Comparison of ENCODE assay signal across 20 cellular contexts in genomic region chr11:132840660-132841059, GRCh38.
DNase-seq lines count a peak whose midpoint lies in the region; ATAC-seq and TF ChIP-seq lines count a peak whose summit lies in the region.
"Had no signal": no experiment of that assay in that cellular context is flagged by ENCODE, and none has a peak within 500 bp of the region (broad histone marks: within the 10 kb centered on the region; RNA-seq: fewer than 3 reads in every experiment).

No MANE protein-coding gene starts in this region.

- H3K4me1 Mint-ChIP-seq in H9: peaks cover 31 to 37% of the 10 kb centered on the region in 2 experiments
- H3K4me1 Mint-ChIP-seq in brain: peaks cover 45% of the 10 kb centered on the region
- peaks cover 19% of the 10 kb centered on the region for H3K4me1 Mint-ChIP-seq in glutamatergic neuron (ENCODE audit: low read depth, unreplicated experiment)
- H3K4me1 Mint-ChIP-seq: B cell; CD14-positive monocyte; CD8-positive, alpha-beta memory T cell had no signal

- TF ChIP-seq CTCF in H9 (conservative IDR thresholded peaks at IDR 0.05): no peak
- TF ChIP-seq CTCF in brain (conservative IDR thresholded peaks at IDR 0.05): no peak
- no peak for TF ChIP-seq CTCF in glutamatergic neuron (IDR thresholded peaks at IDR 0.05; ENCODE audit: partially characterized antibody, unreplicated experiment)

- no peak overlapping the region for H2BK15ac ChIP-seq in H9 (ENCODE audit: low read depth, low read length)

- H2BK120ac ChIP-seq in H9 (ENCODE audit: low read depth, low read length, poor library complexity, severe bottlenecking): no peak overlapping the region

- H2AK5ac ChIP-seq in H9 (ENCODE audit: insufficient read length, low read length): no peak overlapping the region

- no peaks in the 10 kb centered on the region for H3K79me2 ChIP-seq in H9 (ENCODE audit: insufficient read depth, low read length)

- no peak overlapping the region for H3K14ac ChIP-seq in H9 (ENCODE audit: insufficient read depth, low read length)

- H2BK12ac ChIP-seq in H9 (ENCODE audit: insufficient read length, low read depth, low read length): no peak overlapping the region

- no peak overlapping the region for H3K56ac ChIP-seq in H9 (ENCODE audit: insufficient read length, low read depth, low read length)

- H3K9me3 Mint-ChIP-seq in H9: no peaks in the 10 kb centered on the region
- H3K9me3 Mint-ChIP-seq in brain: peaks cover 0 to 7% (median 0%) of the 10 kb centered on the region in 5 experiments
- H3K9me3 Mint-ChIP-seq in glutamatergic neuron (ENCODE audit: unreplicated experiment): no peaks in the 10 kb centered on the region
- H3K9me3 Mint-ChIP-seq: CD4-positive, alpha-beta T cell; HFFc6 had no signal

- H3T11ph ChIP-seq in H9 (ENCODE audit: low read length): no peak overlapping the region

- no peak overlapping the region for H3K23ac ChIP-seq in H9 (ENCODE audit: insufficient read length, low read depth, low read length)

- H3K27me3 ChIP-seq in BLaER1 (no peaks in the 10 kb centered on the region), H9 (ENCODE audit: insufficient read depth, low read length) (no peaks in the 10 kb centered on the region)
- H3K27me3 ChIP-seq: BLaER1 treated with 17β-estradiol and CSF1 and Interleukin-3, amounts not matched to agents 10 nM and 100 nM had no signal

- H3K4ac ChIP-seq in H9 (ENCODE audit: low read depth, low read length): no peak overlapping the region

- no peak overlapping the region for H3K4me3 ChIP-seq in BLaER1
- H3K4me3 ChIP-seq: BLaER1 treated with 17β-estradiol and CSF1 and Interleukin-3, amounts not matched to agents 10 nM and 100 nM; GM12878; HAP-1 had no signal

- no peak overlapping the region for H4K8ac ChIP-seq in H9 (replicated peaks; ENCODE audit: insufficient read length, low read depth, low read length)

- H3K27ac Mint-ChIP-seq in H9: peak overlapping the region in 2 of 3 experiments; percentile 10 to 57; a peak in 2 of 7 replicates
- H3K27ac Mint-ChIP-seq in brain: peak overlapping the region in 3 of 5 experiments; percentile 25 to 94 (median 58)
- peak overlapping the region; percentile 17 for H3K27ac Mint-ChIP-seq in glutamatergic neuron (ENCODE audit: unreplicated experiment)
- H3K27ac Mint-ChIP-seq: B cell; CD14-positive monocyte; CD4-positive, alpha-beta T cell; CD8-positive, alpha-beta memory T cell; HFFc6 had no signal

- H3K27me3 Mint-ChIP-seq in H9 (ENCODE audit: low read depth) (no peaks in the 10 kb centered on the region; the same call in 1 of the 2 replicates), brain (no peaks in the 10 kb centered on the region), glutamatergic neuron (ENCODE audit: unreplicated experiment) (no peaks in the 10 kb centered on the region)
- H3K27me3 Mint-ChIP-seq: B cell; CD4-positive, alpha-beta T cell had no signal

- H3K4me3 Mint-ChIP-seq in H9 (no peak overlapping the region), brain (no peak overlapping the region), glutamatergic neuron (ENCODE audit: unreplicated experiment) (no peak overlapping the region)
- H3K4me3 Mint-ChIP-seq: B cell; CD14-positive monocyte; CD4-positive, alpha-beta T cell; CD8-positive, alpha-beta memory T cell; HFFc6 had no signal

- H3K4me1 ChIP-seq in BLaER1: peaks cover 24% of the 10 kb centered on the region
- H3K4me1 ChIP-seq in H9 (ENCODE audit: insufficient read depth, low read length): no peaks in the 10 kb centered on the region
- H3K4me1 ChIP-seq: HAP-1 had no signal

- DNase-seq in H9 (no peak), glutamatergic neuron (no peak), caudate nucleus (lab: John Stamatoyannopoulos, UW) (no peak), NCI-H2029 (lab: John Stamatoyannopoulos, UW) (no peak)
- DNase-seq: CD4-positive, alpha-beta T cell; CD8-positive, alpha-beta memory T cell; DMS 273 treated with DMSO at 0.1 percent for 48 hours; DMS79; EL; GDM1; HFFc6 had no signal

- H3K79me1 ChIP-seq in H9 (ENCODE audit: insufficient read depth, low read depth, low read length, poor library complexity, severe bottlenecking): no peaks in the 10 kb centered on the region

- no peak overlapping the region for H2AFZ ChIP-seq in H9 (ENCODE audit: low read length)

- H3K36me3 Mint-ChIP-seq in H9 (ENCODE audit: insufficient read depth in 1 of 3, low read depth in 3 of 3): no peaks in the 10 kb centered on the region
- no peaks in the 10 kb centered on the region for H3K36me3 Mint-ChIP-seq in brain
- H3K36me3 Mint-ChIP-seq in glutamatergic neuron (ENCODE audit: unreplicated experiment): no peaks in the 10 kb centered on the region
- H3K36me3 Mint-ChIP-seq: CD14-positive monocyte; CD8-positive, alpha-beta memory T cell had no signal

- H3K9me3 ChIP-seq in BLaER1 (peaks cover 41% of the 10 kb centered on the region), H9 (ENCODE audit: control insufficient read depth, low read depth, low read length) (no peaks in the 10 kb centered on the region)
- H3K9me3 ChIP-seq: HAP-1 had no signal

- H3K4me2 ChIP-seq in BLaER1: peak overlapping the region; percentile 64
- H3K4me2 ChIP-seq in H9 (ENCODE audit: insufficient read depth, insufficient read length, low read length): no peak overlapping the region

- H2BK20ac ChIP-seq in H9 (ENCODE audit: low read depth, low read length, poor library complexity, severe bottlenecking): no peak overlapping the region

- H4K20me1 ChIP-seq in BLaER1: no peaks in the 10 kb centered on the region
- no peaks in the 10 kb centered on the region for H4K20me1 ChIP-seq in H9 (ENCODE audit: control insufficient read depth, insufficient read depth, insufficient read length)
- H4K20me1 ChIP-seq: BLaER1 treated with 17β-estradiol and CSF1 and Interleukin-3, amounts not matched to agents 10 nM and 100 nM had no signal

- no peak overlapping the region for H2BK5ac ChIP-seq in H9 (ENCODE audit: insufficient read length, low read length)

- no peak overlapping the region for H4K5ac ChIP-seq in H9 (ENCODE audit: insufficient read length, low read depth, low read length)

- ATAC-seq in GM18907 (IDR thresholded peaks at IDR 0.05; ENCODE audit: unreplicated experiment): no peak
- ATAC-seq in GM18909 (IDR thresholded peaks at IDR 0.05; ENCODE audit: poor library complexity, unreplicated experiment): no peak
- ATAC-seq: GM12878 had no signal

- H4K91ac ChIP-seq in H9 (ENCODE audit: insufficient read length, low read depth, low read length): no peak overlapping the region

- H3K23me2 ChIP-seq in H9 (ENCODE audit: insufficient read length, low read depth, low read length, poor library complexity, severe bottlenecking): no peaks in the 10 kb centered on the region

- no peaks in the 10 kb centered on the region for H3K36me3 ChIP-seq in BLaER1
- H3K36me3 ChIP-seq: BLaER1 treated with 17β-estradiol and CSF1 and Interleukin-3, amounts not matched to agents 10 nM and 100 nM; HAP-1 had no signal

- no peak overlapping the region for H3K18ac ChIP-seq in H9 (ENCODE audit: insufficient read length, low read depth, low read length)

- H3K27ac ChIP-seq in BLaER1 (no peak overlapping the region), H9 (ENCODE audit: insufficient read length, low read depth, low read length) (no peak overlapping the region), caudate nucleus (ENCODE audit: low read depth, low read length) (no peak overlapping the region)
- H3K27ac ChIP-seq: BLaER1 treated with 17β-estradiol and CSF1 and Interleukin-3, amounts not matched to agents 10 nM and 100 nM had no signal

- H3K9ac ChIP-seq in BLaER1 (no peak overlapping the region), H9 (ENCODE audit: extremely low read depth, insufficient read length, low read length) (no peak overlapping the region)

- no CpG with 5 or more reads among the region's 12 CpGs for WGBS in H9 (ENCODE audit: extremely low coverage, insufficient read length, low lambda C conversion rate)
